In the genomic region with DNA sequence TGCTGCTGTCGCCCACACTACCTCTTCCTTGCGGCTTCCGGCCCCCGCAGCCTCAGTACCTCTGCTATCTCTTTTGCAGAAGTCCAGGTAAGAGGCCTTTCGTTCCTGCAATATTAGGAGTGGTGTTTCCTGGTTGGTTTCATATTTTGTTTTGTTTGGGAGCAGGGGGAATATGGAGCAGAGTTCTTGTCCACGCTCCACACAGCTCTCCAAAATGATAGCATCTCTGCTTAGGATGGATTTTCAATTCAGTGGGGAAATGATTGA, we compare ENCODE assay signal across 8 cellular contexts. TPM values are rescaled to one million over a fixed set of nuclear protein-coding genes. Genes with fewer than 3 reads are reported as not detected.
DNase-seq lines count a peak whose midpoint lies in the region; ATAC-seq, FAIRE-seq and TF ChIP-seq lines count a peak whose summit lies in the region.

No MANE protein-coding gene starts in this region.

- no peak for FAIRE-seq in H54 (lab: Jason Lieb, UNC)

- H3K9me3 ChIP-seq in RWPE2 (ENCODE audit: severe bottlenecking) = no peaks in the 10 kb centered on the region
- no peaks in the 10 kb centered on the region for H3K9me3 ChIP-seq in smooth muscle cell (replicated peaks; ENCODE audit: low read depth)

- peaks cover 5% of the 10 kb centered on the region for H3F3A ChIP-seq in smooth muscle cell (ENCODE audit: low read depth)

- peak overlapping the region; percentile 82 for H3K4me3 ChIP-seq in RWPE2 (ENCODE audit: severe bottlenecking)
- H3K4me3 ChIP-seq in smooth muscle cell = peak overlapping the region; percentile 81

- H3K27me3 ChIP-seq in RWPE2 (ENCODE audit: insufficient read depth, poor library complexity, severe bottlenecking) (no peaks in the 10 kb centered on the region), foreskin keratinocyte (no peaks in the 10 kb centered on the region), smooth muscle cell (ENCODE audit: low read depth) (no peaks in the 10 kb centered on the region)

- H3K36me3 ChIP-seq in RWPE2 (ENCODE audit: low read depth) (peaks cover 43% of the 10 kb centered on the region), smooth muscle cell (ENCODE audit: low read depth) (no peaks in the 10 kb centered on the region)

- H3K4me1 ChIP-seq in RWPE2 (ENCODE audit: insufficient read depth, poor library complexity, severe bottlenecking) (peaks cover 9% of the 10 kb centered on the region), foreskin keratinocyte (no peaks in the 10 kb centered on the region), smooth muscle cell (ENCODE audit: low read depth) (peaks cover 15% of the 10 kb centered on the region)

- TF ChIP-seq CTCF in RWPE2 (IDR thresholded peaks at IDR 0.05; ENCODE audit: poor library complexity, severe bottlenecking) (no peak), foreskin keratinocyte (conservative IDR thresholded peaks at IDR 0.05) (no peak), smooth muscle cell (IDR thresholded peaks at IDR 0.05; ENCODE audit: borderline replicate concordance, insufficient read depth, poor library complexity, severe bottlenecking) (no peak)

- TF ChIP-seq POLR2A in H54 (IDR thresholded peaks at IDR 0.05; ENCODE audit: low read depth, low read length) = no peak

- peak overlapping the region; percentile 93 for H3K9ac ChIP-seq in smooth muscle cell (ENCODE audit: low read depth)

- H3K4me2 ChIP-seq in smooth muscle cell = peak overlapping the region; percentile 98

- H3K79me2 ChIP-seq in smooth muscle cell (ENCODE audit: low read depth) = peaks cover 24% of the 10 kb centered on the region

- no peaks in the 10 kb centered on the region for H4K20me1 ChIP-seq in smooth muscle cell (ENCODE audit: low read depth)

- H3K27ac ChIP-seq in RWPE2 (ENCODE audit: poor library complexity, severe bottlenecking) (peak overlapping the region; percentile 45), foreskin keratinocyte (peak overlapping the region; percentile 70), smooth muscle cell (ENCODE audit: low read depth) (peak overlapping the region; percentile 91)

- WGBS in smooth muscle cell (ENCODE audit: low lambda C conversion rate) = 8% methylated on average over 6 of the region's 6 CpGs

- peak overlapping the region; percentile 100 for H2AFZ ChIP-seq in smooth muscle cell (ENCODE audit: low read depth)

- ATAC-seq in RWPE2 (ENCODE audit: low read depth) (no peak), foreskin keratinocyte (no peak)

- DNase-seq in NCI-H2029 (lab: John Stamatoyannopoulos, UW) (peak; percentile 52), NCI-H2029 treated with DMSO at 0.1 percent for 48 hours (lab: John Stamatoyannopoulos, UW) (no peak), RWPE2 (ENCODE audit: low spot score) (no peak), foreskin keratinocyte (no peak), smooth muscle cell (lab: John Stamatoyannopoulos, UW; ENCODE audit: unreplicated experiment) (no peak), hepatic stellate cell (ENCODE audit: low spot score) (no peak), H54 (ENCODE audit: insufficient read length, low spot score) (no peak), GF-D8 (lab: John Stamatoyannopoulos, UW) (no peak)

RNA-seq across cellular contexts. Expression of gene OXA1L, which starts 0.8 kb away (rescaled TPM):
- total RNA-seq in foreskin keratinocyte = 78.7 and 85.8 TPM in 2 replicates
- 85.0 and 92.2 TPM in 2 replicates for polyA plus RNA-seq in foreskin keratinocyte
- 88.8 and 93.8 TPM in 2 replicates for total RNA-seq in smooth muscle cell
- 55.9 and 69.3 TPM in 2 replicates for polyA plus RNA-seq in smooth muscle cell

RNA-seq across cellular contexts. Expression of gene SLC7A7, which starts 48.0 kb away (rescaled TPM):
- total RNA-seq in foreskin keratinocyte (0.75 and 1.1 TPM in 2 replicates), smooth muscle cell (10.3 and 18.5 TPM in 2 replicates)
- polyA plus RNA-seq in foreskin keratinocyte (0.41 and 0.59 TPM in 2 replicates), smooth muscle cell (10.0 and 14.1 TPM in 2 replicates)
